Comparison of ENCODE assay signal across 8 cellular contexts in genomic region chr14:75711796-75712211, GRCh38. TPM values are rescaled to one million over a fixed set of nuclear protein-coding genes. Genes with fewer than 3 reads are reported as not detected.
DNase-seq lines count a peak whose midpoint lies in the region; ATAC-seq lines count a peak whose summit lies in the region.

No MANE protein-coding gene starts in this region.

- no peak for ATAC-seq in GM21360 (IDR thresholded peaks at IDR 0.05; ENCODE audit: unreplicated experiment)

- DNase-seq in NCI-H1105 treated with DMSO at 0.1 percent for 48 hours (lab: John Stamatoyannopoulos, UW) (peak; percentile 14), NCI-H1105 (lab: John Stamatoyannopoulos, UW) (no peak), NCI-H82 treated with DMSO at 0.1 percent for 48 hours (lab: John Stamatoyannopoulos, UW; ENCODE audit: unreplicated experiment) (peak; percentile 58), middle frontal gyrus (ENCODE audit: extremely low spot score, low spot score) (peak; percentile 69), NCI-H1417 (lab: John Stamatoyannopoulos, UW) (no peak)
- DNase-seq in effector CD8-positive, alpha-beta T cell (lab: John Stamatoyannopoulos, UW) = no peak

- H3K9me3 ChIP-seq in esophagus (ENCODE audit: control insufficient read depth in 2 of 2, insufficient read depth in 1 of 2, low read depth in 1 of 2, low read length in 1 of 2) = no peaks in the 10 kb centered on the region

- no peaks in the 10 kb centered on the region for H3K27me3 ChIP-seq in esophagus (ENCODE audit: control insufficient read depth in 1 of 2, insufficient read depth in 2 of 2, low read length in 2 of 2)

- no peaks in the 10 kb centered on the region for H3K36me3 ChIP-seq in esophagus (ENCODE audit: control insufficient read depth in 2 of 2, insufficient read depth in 2 of 2, low read length in 1 of 2)

- H3K4me3 ChIP-seq in esophagus (ENCODE audit: low read depth in 1 of 2, low read length in 2 of 2) = no peak overlapping the region

- no peaks in the 10 kb centered on the region for H3K4me1 ChIP-seq in esophagus (ENCODE audit: control insufficient read depth in 2 of 2, insufficient read depth in 2 of 2, low read length in 1 of 2)

- peak overlapping the region; percentile 57 to 78 for H3K27ac ChIP-seq in esophagus (ENCODE audit: low read depth in 2 of 2, low read length in 1 of 2)

- WGBS in esophagus, 2 donors = 16 to 30% methylated on average over 4 of the region's 4 CpGs

RNA-seq across cellular contexts. Expression of gene TTLL5, which starts 50.8 kb away (rescaled TPM):
- 10 to 100 TPM; 10.5 to 10.6 TPM for polyA plus RNA-seq in esophagus

RNA-seq across cellular contexts. Expression of gene ERG28, which starts 51.1 kb away (rescaled TPM):
- 10 to 100 TPM; 31.0 to 43.5 TPM for polyA plus RNA-seq in esophagus

Comparison
In these comparisons a context has a peak if more than half of its experiments do, and no peak if none do; other contexts are left out.
1. DNase-seq: peak in NCI-H1105 treated with DMSO at 0.1 percent for 48 hours (single experiment), NCI-H82 treated with DMSO at 0.1 percent for 48 hours (single experiment) and middle frontal gyrus (single experiment); none in NCI-H1105 (single experiment), effector CD8-positive, alpha-beta T cell (single experiment) and NCI-H1417 (0 of 3).